Comparison of ENCODE assay signal across 8 cellular contexts in the genomic region with DNA sequence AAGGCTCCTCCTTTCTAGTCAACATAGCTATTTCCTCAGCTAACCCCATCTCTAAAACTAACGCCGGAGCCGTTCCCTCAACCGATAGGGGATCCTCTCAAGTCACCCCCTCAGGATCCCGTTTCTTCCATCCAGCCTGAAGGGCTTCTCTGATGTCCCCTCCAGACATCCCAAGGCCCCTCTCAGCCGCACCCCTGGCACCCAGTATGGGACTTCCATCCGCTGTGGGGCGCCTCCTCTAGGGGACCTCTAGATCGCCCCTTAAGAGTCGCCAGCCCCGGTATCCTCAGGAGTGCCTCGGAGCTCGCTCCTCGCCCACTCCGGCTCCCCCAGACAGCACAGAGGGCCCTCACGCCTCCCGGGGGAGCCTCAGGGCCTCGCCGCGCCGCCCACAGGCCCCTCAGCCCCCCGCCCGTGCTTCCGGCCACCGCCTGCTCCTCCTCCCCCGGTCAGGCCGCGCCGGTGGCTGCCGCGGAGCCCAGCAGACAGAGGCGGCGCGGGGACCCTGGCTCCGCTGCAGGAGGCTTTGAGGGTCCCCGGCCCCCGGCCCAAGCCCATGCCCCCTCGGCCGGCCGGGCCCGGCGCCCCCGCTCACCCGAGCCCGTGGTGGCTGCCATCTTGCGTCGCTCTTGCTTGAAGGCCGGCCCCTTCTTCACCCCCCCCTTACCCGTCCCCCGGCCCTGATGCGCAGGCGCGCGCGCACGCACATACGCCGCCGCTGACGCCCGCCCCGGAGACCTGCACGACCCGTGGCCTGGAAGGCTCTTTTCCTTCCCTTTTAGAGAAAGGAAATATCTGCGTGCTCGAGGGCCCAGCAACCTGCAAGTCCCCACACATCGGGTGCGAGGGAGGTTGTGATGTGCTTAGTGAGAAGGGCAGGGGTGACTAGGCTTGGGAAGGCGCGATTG. TPM values are rescaled to one million over a fixed set of nuclear protein-coding genes. Genes with fewer than 3 reads are reported as not detected.
DNase-seq lines count a peak whose midpoint lies in the region; ATAC-seq lines count a peak whose summit lies in the region.

A gene (minus strand): TSS at position 639 of the 908 bp plus-strand sequence. CDS start 22 bp downstream, at position 617.

- ATAC-seq in HG03432 (IDR thresholded peaks at IDR 0.05; ENCODE audit: unreplicated experiment), result peak; percentile 51
- ATAC-seq in activated CD4-positive, alpha-beta T cell treated with anti-CD3 and anti-CD28 coated beads for 36 hours, result peak; percentile 71

- H3K4me1 Mint-ChIP-seq in activated CD4-positive, alpha-beta T cell treated with anti-CD3 and anti-CD28 coated beads for 36 hours, result peaks cover 70% of the 10 kb centered on the region

- intact Hi-C loops in activated CD4-positive, alpha-beta T cell treated with anti-CD3 and anti-CD28 coated beads for 36 hours (cut with DNase I, micrococcal nuclease), result loop anchor here (1.0 to 10.0 kb wide), 10 partner anchors 41 to 928 kb away; a partner anchor contains a TSS

- POLR2A ChIA-PET in activated CD4-positive, alpha-beta T cell treated with anti-CD3 and anti-CD28 coated beads for 36 hours (lab: Charles Lee), result interaction anchor here (1.2 kb wide), 1 partner anchor 34 kb away, joined by 3 read pairs; no protein-coding TSS in a partner anchor

- H3K9me3 Mint-ChIP-seq in activated CD4-positive, alpha-beta T cell treated with anti-CD3 and anti-CD28 coated beads for 36 hours (ENCODE audit: low read depth), result no peaks in the 10 kb centered on the region

- peak within 1 kb of the TSS; percentile 93 for H3K4me3 Mint-ChIP-seq in activated CD4-positive, alpha-beta T cell treated with anti-CD3 and anti-CD28 coated beads for 36 hours

- DNase-seq in NCI-H187 (lab: John Stamatoyannopoulos, UW), result peak; percentile 50 to 85
- no peak for DNase-seq in NCI-H187 treated with DMSO at 0.1 percent for 48 hours (lab: John Stamatoyannopoulos, UW)
- DNase-seq in NCI-H524 (lab: John Stamatoyannopoulos, UW), result peak; percentile 65 to 75
- peak; percentile 94 for DNase-seq in activated CD4-positive, alpha-beta T cell treated with anti-CD3 and anti-CD28 coated beads for 36 hours
- peak; percentile 95 for DNase-seq in cerebellum (ENCODE audit: low spot score)
- DNase-seq in kidney glomerular epithelial cell (lab: John Stamatoyannopoulos, UW), result peak; percentile 68
- peak; percentile 79 to 83 for DNase-seq in stimulated activated CD4-positive, alpha-beta T cell treated with anti-CD3 and anti-CD28 coated beads, Interleukin-15, amount 100 ng/mL, for 48 hours (ENCODE audit: low read depth in 2 of 2)

- CTCF ChIA-PET in activated CD4-positive, alpha-beta T cell treated with anti-CD3 and anti-CD28 coated beads for 36 hours (lab: Charles Lee), result interaction anchor here (0.7 to 3.5 kb wide), 8 partner anchors 12 to 165 kb away, joined by 3 to 23 read pairs (median 4); no protein-coding TSS in a partner anchor

- peak within 1 kb of the TSS; percentile 98 for H3K27ac Mint-ChIP-seq in activated CD4-positive, alpha-beta T cell treated with anti-CD3 and anti-CD28 coated beads for 36 hours

- H3K36me3 Mint-ChIP-seq in activated CD4-positive, alpha-beta T cell treated with anti-CD3 and anti-CD28 coated beads for 36 hours (ENCODE audit: low read depth), result peaks cover 41% of the 10 kb centered on the region

- H3K27me3 Mint-ChIP-seq in activated CD4-positive, alpha-beta T cell treated with anti-CD3 and anti-CD28 coated beads for 36 hours, result no peaks in the 10 kb centered on the region

RNA-seq across cellular contexts. Expression of the gene that starts here (rescaled TPM):
- 100 to 1,000 TPM; 177 to 265 TPM for total RNA-seq in activated CD4-positive, alpha-beta T cell treated with anti-CD3 and anti-CD28 coated beads for 36 hours
- total RNA-seq in cerebellum, result 69.1 TPM
